Comparison of ENCODE assay signal across 1 cellular context in genomic region chr3:13711911-13712650, GRCh38.
TF ChIP-seq lines count a peak whose summit lies in the region.

No MANE protein-coding gene starts in this region.

TF ChIP-seq in HCT116, 20 proteins besides CTCF, POLR2A, EP300 and RAD21:
- TF ChIP-seq EZH2 (IDR thresholded peaks at IDR 0.05): no peak
TF ChIP-seq in HCT116: peak in this region for 0.
